Comparison of ENCODE assay signal across 8 cellular contexts in the genomic region with DNA sequence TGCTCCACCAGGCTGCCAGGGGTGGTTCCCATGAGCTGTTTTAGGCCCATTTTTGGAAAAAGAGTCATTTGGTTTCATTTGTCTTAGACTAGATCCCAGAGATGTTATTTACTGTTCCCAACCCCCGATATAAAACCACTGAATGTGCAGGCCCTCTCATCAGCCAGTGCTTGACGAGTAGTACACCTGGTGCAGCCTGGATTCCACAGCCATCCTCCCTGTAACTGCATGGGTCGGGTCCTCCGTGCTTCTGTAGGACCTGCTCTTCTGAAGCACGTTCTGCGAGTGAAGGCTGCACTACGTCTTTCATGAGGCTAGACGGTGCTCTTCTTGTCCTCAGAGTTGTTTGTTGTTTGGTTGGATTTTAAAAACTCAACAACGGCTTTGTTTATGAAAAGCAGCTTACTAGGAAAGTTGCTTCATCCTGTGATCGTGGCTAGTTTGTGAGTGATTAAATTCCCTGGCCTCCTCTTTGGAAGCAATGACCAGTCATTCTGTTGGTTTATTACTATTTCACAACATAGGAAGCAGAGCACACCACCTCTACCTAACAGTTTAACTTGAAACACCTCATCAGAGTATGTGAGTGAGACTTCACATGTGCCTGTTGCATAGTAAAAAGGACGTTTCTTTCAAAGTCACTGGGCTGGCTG.
DNase-seq lines count a peak whose midpoint lies in the region; ATAC-seq, FAIRE-seq and TF ChIP-seq lines count a peak whose summit lies in the region.

No MANE protein-coding gene starts in this region.

- in situ Hi-C loops in GM13976 (cut with MboI; ENCODE audit: low sequenced_read_pairs, unreplicated experiment), result no loop called here

- peaks cover 4% of the 10 kb centered on the region for H3K36me3 Mint-ChIP-seq in activated CD4-positive, alpha-beta memory T cell treated with anti-CD3 and anti-CD28 coated beads for 36 hours
- H3K36me3 Mint-ChIP-seq in progenitor cell of endocrine pancreas (ENCODE audit: insufficient read depth), result peaks cover 10% of the 10 kb centered on the region

- DNase-seq in A549 (ENCODE audit: low read depth in 1 of 2, low spot score in 1 of 2) (peak in 1 of 2 experiments; percentile 51), left lobe of liver (ENCODE audit: low spot score) (no peak), GM13976 (ENCODE audit: low spot score) (no peak), testis (no peak), progenitor cell of endocrine pancreas (ENCODE audit: low spot score, unreplicated experiment) (no peak)
- no peak for DNase-seq in activated CD4-positive, alpha-beta memory T cell treated with anti-CD3 and anti-CD28 coated beads for 36 hours
- no peak for DNase-seq in stimulated activated naive CD4-positive, alpha-beta T cell (lab: John Stamatoyannopoulos, UW)

- no peaks in the 10 kb centered on the region for H3K27me3 ChIP-seq in testis

- TF ChIP-seq POLR2A in A549 (IDR thresholded peaks at IDR 0.05; ENCODE audit: low read length) (no peak), testis (IDR thresholded peaks at IDR 0.05) (no peak)

- H3K27ac ChIP-seq in A549 (peak overlapping the region; percentile 75 to 84), testis (no peak overlapping the region)

- H3K4me2 ChIP-seq in A549, result peak overlapping the region; percentile 8; the same call in 2 of the 3 replicates

- peaks cover 4% of the 10 kb centered on the region for H3K9me3 Mint-ChIP-seq in activated CD4-positive, alpha-beta memory T cell treated with anti-CD3 and anti-CD28 coated beads for 36 hours
- H3K9me3 Mint-ChIP-seq in progenitor cell of endocrine pancreas (ENCODE audit: low read depth), result peaks cover 9% of the 10 kb centered on the region

- H3K4me1 ChIP-seq in A549, result peaks cover 52% of the 10 kb centered on the region
- peaks cover 12% of the 10 kb centered on the region for H3K4me1 ChIP-seq in testis

- POLR2A ChIA-PET in A549 (lab: Yijun Ruan, JAX), result no interaction called here
- POLR2A ChIA-PET in activated CD4-positive, alpha-beta memory T cell treated with anti-CD3 and anti-CD28 coated beads for 36 hours (lab: Charles Lee), result interaction anchor here (0.9 to 1.9 kb wide), 6 partner anchors 10 to 142 kb away, joined by 3 to 10 read pairs (median 4); no protein-coding TSS in a partner anchor

- peaks cover 44% of the 10 kb centered on the region for H3K4me1 Mint-ChIP-seq in activated CD4-positive, alpha-beta memory T cell treated with anti-CD3 and anti-CD28 coated beads for 36 hours (ENCODE audit: low read depth)
- H3K4me1 Mint-ChIP-seq in progenitor cell of endocrine pancreas (ENCODE audit: low read depth), result peaks cover 22% of the 10 kb centered on the region

- peak in 1 of 2 experiments; percentile 24; a peak in 1 of 5 replicates for TF ChIP-seq EP300 in A549 (IDR thresholded peaks at IDR 0.05)

- H3K27me3 Mint-ChIP-seq in activated CD4-positive, alpha-beta memory T cell treated with anti-CD3 and anti-CD28 coated beads for 36 hours, result no peaks in the 10 kb centered on the region
- no peaks in the 10 kb centered on the region for H3K27me3 Mint-ChIP-seq in progenitor cell of endocrine pancreas

- no peak for FAIRE-seq in A549 (lab: Jason Lieb, UNC)

- 0 out of 3 replicates have a peak, but pooled peaks cover 8% of the 10 kb centered on the region for H3K9me3 ChIP-seq in A549
- H3K9me3 ChIP-seq in testis, result no peaks in the 10 kb centered on the region

- TF ChIP-seq CTCF in A549 (IDR thresholded peaks at IDR 0.05), result no peak
- no peak for TF ChIP-seq CTCF in GM13976 (IDR thresholded peaks at IDR 0.05; ENCODE audit: borderline replicate concordance, control extremely low read depth, extremely low read depth, insufficient read depth, missing control alignments)
- TF ChIP-seq CTCF in testis (IDR thresholded peaks at IDR 0.05), result no peak
- no peak for TF ChIP-seq CTCF in progenitor cell of endocrine pancreas (IDR thresholded peaks at IDR 0.05; ENCODE audit: unreplicated experiment)

- CTCF ChIA-PET in A549 (lab: Yijun Ruan, JAX), result interaction anchor here (0.6 to 1.5 kb wide), 2 partner anchors 25 to 45 kb away, joined by 3 read pairs; no protein-coding TSS in a partner anchor
- CTCF ChIA-PET in activated CD4-positive, alpha-beta memory T cell treated with anti-CD3 and anti-CD28 coated beads for 36 hours (lab: Charles Lee), result interaction anchor here (0.9 to 1.4 kb wide), 3 partner anchors 15 to 306 kb away, joined by 3 to 5 read pairs (median 5); no protein-coding TSS in a partner anchor

- H3K36me3 ChIP-seq in testis (ENCODE audit: low read depth, missing control alignments), result no peaks in the 10 kb centered on the region

- H3K27ac Mint-ChIP-seq in activated CD4-positive, alpha-beta memory T cell treated with anti-CD3 and anti-CD28 coated beads for 36 hours, result peak overlapping the region; percentile 76
- H3K27ac Mint-ChIP-seq in progenitor cell of endocrine pancreas, result no peak overlapping the region

- no peak overlapping the region for H3K4me3 ChIP-seq in A549
- no peak overlapping the region for H3K4me3 ChIP-seq in testis

- peak; percentile 42 to 51; a peak in 3 of 6 replicates for ATAC-seq in A549
- peak; percentile 5 for ATAC-seq in GM21717 (IDR thresholded peaks at IDR 0.05; ENCODE audit: unreplicated experiment)
- peak; percentile 81 for ATAC-seq in left lobe of liver

- intact Hi-C loops in activated CD4-positive, alpha-beta memory T cell treated with anti-CD3 and anti-CD28 coated beads for 36 hours (cut with micrococcal nuclease), result loop anchor here (1.0 to 10.0 kb wide), 4 partner anchors 10 to 863 kb away; no protein-coding TSS in a partner anchor
- intact Hi-C loops in testis (cut with DNase I; ENCODE audit: low total_unique reads), result no loop called here

- peak overlapping the region; percentile 25 for H3K4me3 Mint-ChIP-seq in activated CD4-positive, alpha-beta memory T cell treated with anti-CD3 and anti-CD28 coated beads for 36 hours
- H3K4me3 Mint-ChIP-seq in progenitor cell of endocrine pancreas (ENCODE audit: low read depth), result no peak overlapping the region

- 73% methylated on average over 11 of the region's 11 CpGs for WGBS in A549 (ENCODE audit: missing lambda C conversion rate)
- 83 to 89% methylated on average over 11 of the region's 11 CpGs for WGBS in testis, 2 donors

- TF ChIP-seq RAD21 in A549 (conservative IDR thresholded peaks at IDR 0.05 in 1 of 2, IDR thresholded peaks at IDR 0.05 in 1 of 2), result no peak

TF ChIP-seq in A549, 52 proteins besides CTCF, POLR2A, EP300 and RAD21:
- TF ChIP-seq CEBPB (IDR thresholded peaks at IDR 0.05), result peak; percentile 70 to 82; a peak in 3 of 4 replicates
- no peak for TF ChIP-seq KDM1A (IDR thresholded peaks at IDR 0.05; ENCODE audit: low read depth)
- TF ChIP-seq FOSL2 (IDR thresholded peaks at IDR 0.05), result no peak
- TF ChIP-seq FOSL2 (CRISPR knock-in tag; IDR thresholded peaks at IDR 0.05), result peak; percentile 65
- TF ChIP-seq RNF2 (IDR thresholded peaks at IDR 0.05; ENCODE audit: borderline replicate concordance, low read depth), result no peak

Comparison
In these comparisons a context has a peak if more than half of its experiments do, and no peak if none do; other contexts are left out.
1. ATAC-seq: peak in every context shown above with its lines; median percentile 81 in left lobe of liver; 46 in A549; 5 in GM21717.
2. H3K27ac ChIP-seq: peak in A549 (2 of 2); none in testis (0 of 2).